Comparison of ENCODE assay signal across 28 cellular contexts in genomic region chr2:166331468-166331867, GRCh38.
"Had no signal": no experiment of that assay in that cellular context is flagged by ENCODE, and none has a peak within 500 bp of the region (broad histone marks: within the 10 kb centered on the region; RNA-seq: fewer than 3 reads in every experiment).

No MANE protein-coding gene starts in this region.

- ATAC-seq: activated CD4-positive, CD25-positive, alpha-beta regulatory T cell treated with anti-CD3 and anti-CD28 coated beads, Interleukin-2, amount 50 U/mL, for 24 hours; gastrocnemius medialis; stimulated activated memory B cell treated with anti-CD40 and anti-IgM and Interleukin-4, amounts not matched to agents 10 μg/mL and 1 μg/mL and 100 μg/mL, for 72 hours; stimulated activated naive CD8-positive, alpha-beta T cell treated with anti-CD3 and anti-CD28 coated beads, Interleukin-15, amount 100 ng/mL, for 72 hours; upper lobe of right lung had no signal

- H3K9me3 ChIP-seq: ascending aorta, esophagus muscularis mucosa, gastrocnemius medialis, neutrophil, ovary, right lobe of liver, thyroid gland, upper lobe of right lung had no signal

- H3K27ac ChIP-seq: ascending aorta, esophagus muscularis mucosa, gastrocnemius medialis, neutrophil, ovary, right lobe of liver, thyroid gland, upper lobe of right lung, WERI-Rb-1 had no signal

- DNase-seq: activated CD4-positive, alpha-beta T cell treated with anti-CD3 and anti-CD28 coated beads for 48 hours; activated CD4-positive, alpha-beta T cell treated with anti-CD3 and anti-CD28 coated beads, Interleukin-2, amount 50 U/mL, for 48 hours; activated CD8-positive, alpha-beta memory T cell treated with anti-CD3 and anti-CD28 coated beads for 24 hours; activated gamma-delta T cell; activated naive CD4-positive, alpha-beta T cell treated with anti-CD3 and anti-CD28 coated beads, Interleukin-2, amount 10 ng/mL, durations not matched to agents 7 days and 5 days; activated naive CD8-positive, alpha-beta T cell treated with anti-CD3 and anti-CD28 coated beads, Interleukin-2, amount 10 ng/mL, durations not matched to agents 7 days and 5 days; caudate nucleus; endodermal cell; gastrocnemius medialis; glutamatergic neuron; naive B cell; nephron progenitor cell; ovary; right lobe of liver; stimulated activated CD4-positive, alpha-beta T cell treated with anti-CD3 and anti-CD28 coated beads, Interleukin-1b, Interleukin-23, amount 100 ng/mL, for 48 hours; stimulated activated CD4-positive, alpha-beta T cell treated with anti-CD3 and anti-CD28 coated beads, Interleukin-4, amount 100 ng/mL, for 4 hours; stimulated activated CD8-positive, alpha-beta memory T cell treated with anti-CD3 and anti-CD28 coated beads, Interleukin-4, amount 100 ng/mL, for 48 hours; stimulated activated naive CD8-positive, alpha-beta T cell treated with anti-CD3 and anti-CD28 coated beads, Interleukin-15, amount 100 ng/mL, for 72 hours; T-helper 9 cell; thyroid gland; upper lobe of right lung; WERI-Rb-1 had no signal

- H3K4me3 ChIP-seq: ascending aorta, esophagus muscularis mucosa, gastrocnemius medialis, ovary, right lobe of liver, smooth muscle cell, thyroid gland, upper lobe of right lung had no signal

- H3K4me1 ChIP-seq: ascending aorta, esophagus muscularis mucosa, gastrocnemius medialis, thyroid gland, upper lobe of right lung had no signal

- H3K27me3 ChIP-seq: ascending aorta, esophagus muscularis mucosa, gastrocnemius medialis, neutrophil, ovary, right lobe of liver, thyroid gland, upper lobe of right lung had no signal

- H3K36me3 ChIP-seq: ascending aorta, esophagus muscularis mucosa, gastrocnemius medialis, neutrophil, ovary, right lobe of liver, thyroid gland, upper lobe of right lung, WERI-Rb-1 had no signal
